Comparison of ENCODE assay signal across 8 cellular contexts in genomic region chr18:46555724-46556123, GRCh38.
DNase-seq lines count a peak whose midpoint lies in the region; TF ChIP-seq lines count a peak whose summit lies in the region.

No MANE protein-coding gene starts in this region.

- TF ChIP-seq CTCF in NB4 (IDR thresholded peaks at IDR 0.05; ENCODE audit: low read depth, low read length) (peak; percentile 50), epithelial cell of proximal tubule (conservative IDR thresholded peaks at IDR 0.05; ENCODE audit: low read depth, low read length) (peak; percentile 71), vagina (IDR thresholded peaks at IDR 0.05) (no peak)

- no peaks in the 10 kb centered on the region for H3K4me1 ChIP-seq in vagina

- no peaks in the 10 kb centered on the region for H3K36me3 ChIP-seq in vagina

- no peaks in the 10 kb centered on the region for H3K27me3 ChIP-seq in vagina

- TF ChIP-seq POLR2A in NB4 (IDR thresholded peaks at IDR 0.05; ENCODE audit: extremely low read depth, insufficient read length) (no peak), vagina (IDR thresholded peaks at IDR 0.05) (no peak)

- H3K4me3 ChIP-seq in NB4 (ENCODE audit: low read depth, low read length) = no peak overlapping the region
- no peak overlapping the region for H3K4me3 ChIP-seq in epithelial cell of proximal tubule (ENCODE audit: low read depth, low read length)
- no peak overlapping the region for H3K4me3 ChIP-seq in vagina

- no peak overlapping the region for H3K27ac ChIP-seq in vagina

- H3K9me3 ChIP-seq in vagina = no peaks in the 10 kb centered on the region

- peak in 2 of 3 donors; percentile 2 for DNase-seq in stimulated activated CD4-positive, alpha-beta T cell treated with anti-CD3 and anti-CD28 coated beads, Interleukin-12 subunit alpha, Interleukin-12 subunit beta, amount 100 ng/mL, for 48 hours (ENCODE audit: low read depth in 2 of 3, low spot score in 1 of 3)
- DNase-seq in stimulated activated CD4-positive, alpha-beta T cell treated with anti-CD3 and anti-CD28 coated beads, Interleukin-4, amount 100 ng/mL, for 1 hour = no peak
- DNase-seq in NB4 (ENCODE audit: low read depth) = peak; percentile 44
- no peak for DNase-seq in epithelial cell of proximal tubule (ENCODE audit: low read depth)
- peak in 7 of 10 donors; percentile 32 to 95 (median 43) for DNase-seq in posterior cingulate gyrus
- DNase-seq in NOMO-1 treated with dmso at 0.1 percent for 144 hours (lab: John Stamatoyannopoulos, UW; ENCODE audit: unreplicated experiment) = no peak
- no peak for DNase-seq in NOMO-1 (lab: John Stamatoyannopoulos, UW; ENCODE audit: unreplicated experiment in 2 of 2)
- no peak for DNase-seq in vagina (ENCODE audit: extremely low spot score in 2 of 2)

- intact Hi-C loops in posterior cingulate gyrus (cut with DNase I) = no loop called here
- intact Hi-C loops in vagina (cut with DNase I) = no loop called here

Comparison
In these comparisons a context has a peak if more than half of its experiments do, and no peak if none do; other contexts are left out.
1. DNase-seq: peak in stimulated activated CD4-positive, alpha-beta T cell treated with anti-CD3 and anti-CD28 coated beads, Interleukin-12 subunit alpha, Interleukin-12 subunit beta, amount 100 ng/mL, for 48 hours (2 of 3), NB4 (single experiment) and posterior cingulate gyrus (7 of 10); none in stimulated activated CD4-positive, alpha-beta T cell treated with anti-CD3 and anti-CD28 coated beads, Interleukin-4, amount 100 ng/mL, for 1 hour (single experiment), epithelial cell of proximal tubule (single experiment), NOMO-1 treated with dmso at 0.1 percent for 144 hours (single experiment), NOMO-1 (0 of 2) and vagina (0 of 2).
2. CTCF ChIP-seq: peak in NB4 (single experiment) and epithelial cell of proximal tubule (single experiment); none in vagina (0 of 3).